Comparison of ENCODE assay signal across 8 cellular contexts in genomic region chr19:56595548-56595899, GRCh38. TPM values are rescaled to one million over a fixed set of nuclear protein-coding genes. Genes with fewer than 3 reads are reported as not detected.
DNase-seq lines count a peak whose midpoint lies in the region; ATAC-seq and TF ChIP-seq lines count a peak whose summit lies in the region.

No MANE protein-coding gene starts in this region.

- POLR2A ChIA-PET in AG04449 (lab: Yijun Ruan, JAX) = no interaction called here
- POLR2A ChIA-PET in HEK293T (lab: Yijun Ruan, JAX) = interaction anchor here (1.0 to 1.1 kb wide), 4 partner anchors 9 to 192 kb away, joined by 3 to 4 read pairs (median 4); partner anchors contain the start of gene ZFP28
- POLR2A ChIA-PET in activated CD4-positive, alpha-beta memory T cell treated with anti-CD3 and anti-CD28 coated beads for 36 hours (lab: Charles Lee) = interaction anchor here (0.7 kb wide), 1 partner anchor 32 kb away, joined by 3 read pairs; no protein-coding TSS in a partner anchor

- H3K4me1 Mint-ChIP-seq in activated CD4-positive, alpha-beta memory T cell treated with anti-CD3 and anti-CD28 coated beads for 36 hours (ENCODE audit: low read depth) = peaks cover 19% of the 10 kb centered on the region

- no peak for TF ChIP-seq CTCF in AG04449 (IDR thresholded peaks at IDR 0.05; ENCODE audit: insufficient read depth, low read length, missing control alignments)

- peaks cover 40% of the 10 kb centered on the region for H3K9me3 Mint-ChIP-seq in activated CD4-positive, alpha-beta memory T cell treated with anti-CD3 and anti-CD28 coated beads for 36 hours

- DNase-seq in AG04449 (ENCODE audit: low read depth, low spot score) = no peak
- no peak for DNase-seq in HEK293T (ENCODE audit: extremely low spot score)
- no peak for DNase-seq in activated CD4-positive, alpha-beta memory T cell treated with anti-CD3 and anti-CD28 coated beads for 36 hours
- no peak for DNase-seq in stimulated activated naive CD8-positive, alpha-beta T cell treated with anti-CD3 and anti-CD28 coated beads, Interleukin-15, Interleukin-2, amounts not matched to agents 100 U/mL and 50 U/mL, for 24 hours
- no peak for DNase-seq in NCI-H345 (lab: John Stamatoyannopoulos, UW)
- no peak for DNase-seq in inferior parietal cortex (ENCODE audit: extremely low spot score)
- no peak for DNase-seq in GM03348 (ENCODE audit: low spot score)

- intact Hi-C loops in activated CD4-positive, alpha-beta memory T cell treated with anti-CD3 and anti-CD28 coated beads for 36 hours (cut with micrococcal nuclease) = loop anchor here (1.0 to 5.0 kb wide), 2 partner anchors 57 to 193 kb away; partner anchors contain the start of genes ZFP28 and ZNF583

- H3K36me3 Mint-ChIP-seq in activated CD4-positive, alpha-beta memory T cell treated with anti-CD3 and anti-CD28 coated beads for 36 hours = peaks cover 28% of the 10 kb centered on the region

- H3K27me3 Mint-ChIP-seq in activated CD4-positive, alpha-beta memory T cell treated with anti-CD3 and anti-CD28 coated beads for 36 hours = no peaks in the 10 kb centered on the region

- CTCF ChIA-PET in AG04449 (lab: Yijun Ruan, JAX) = no interaction called here
- CTCF ChIA-PET in HEK293T (lab: Yijun Ruan, JAX) = no interaction called here
- CTCF ChIA-PET in activated CD4-positive, alpha-beta memory T cell treated with anti-CD3 and anti-CD28 coated beads for 36 hours (lab: Charles Lee) = interaction anchor here (1.0 kb wide), 1 partner anchor 9 kb away, joined by 3 read pairs; no protein-coding TSS in a partner anchor

- ATAC-seq in stimulated activated naive CD8-positive, alpha-beta T cell treated with anti-CD3 and anti-CD28 coated beads, Interleukin-15, Interleukin-2, amounts not matched to agents 100 U/mL and 50 U/mL, for 24 hours = peak; percentile 34

- H3K4me3 ChIP-seq in AG04449 (ENCODE audit: low read depth, low read length) = peak overlapping the region; percentile 89
- peak overlapping the region; percentile 83 for H3K4me3 ChIP-seq in iPS-11a (ENCODE audit: low read depth, low read length)

- peak overlapping the region; percentile 39 for H3K27ac Mint-ChIP-seq in activated CD4-positive, alpha-beta memory T cell treated with anti-CD3 and anti-CD28 coated beads for 36 hours

- peak overlapping the region; percentile 80 for H3K4me3 Mint-ChIP-seq in activated CD4-positive, alpha-beta memory T cell treated with anti-CD3 and anti-CD28 coated beads for 36 hours

TF ChIP-seq in HEK293T, 16 proteins besides CTCF, POLR2A, EP300 and RAD21:
- TF ChIP-seq ELF4 (IDR thresholded peaks at IDR 0.05) (no peak), L3MBTL2 (conservative IDR thresholded peaks at IDR 0.05) (0 out of 2 replicates have a peak, but pooled peaks have one; percentile 4)

RNA-seq across cellular contexts. Expression of gene ZNF71, which starts 0.4 kb away (rescaled TPM):
- 1 to 10 TPM; 2.7 to 3.1 TPM for total RNA-seq in activated CD4-positive, alpha-beta memory T cell treated with anti-CD3 and anti-CD28 coated beads for 36 hours

RNA-seq across cellular contexts. Expression of gene ZNF470, which starts 28.3 kb away (rescaled TPM):
- total RNA-seq in activated CD4-positive, alpha-beta memory T cell treated with anti-CD3 and anti-CD28 coated beads for 36 hours = 1 to 10 TPM; 1.7 to 1.8 TPM

RNA-seq across cellular contexts. Expression of gene SMIM17, which starts 47.4 kb away (rescaled TPM):
- total RNA-seq in activated CD4-positive, alpha-beta memory T cell treated with anti-CD3 and anti-CD28 coated beads for 36 hours = not detected

RNA-seq across cellular contexts. Expression of gene ZFP28, which starts 56.8 kb away (rescaled TPM):
- 1 to 10 TPM; 2.9 to 4.0 TPM for total RNA-seq in activated CD4-positive, alpha-beta memory T cell treated with anti-CD3 and anti-CD28 coated beads for 36 hours
